ENCODE assay signal across 20 cellular contexts in the genomic region with DNA sequence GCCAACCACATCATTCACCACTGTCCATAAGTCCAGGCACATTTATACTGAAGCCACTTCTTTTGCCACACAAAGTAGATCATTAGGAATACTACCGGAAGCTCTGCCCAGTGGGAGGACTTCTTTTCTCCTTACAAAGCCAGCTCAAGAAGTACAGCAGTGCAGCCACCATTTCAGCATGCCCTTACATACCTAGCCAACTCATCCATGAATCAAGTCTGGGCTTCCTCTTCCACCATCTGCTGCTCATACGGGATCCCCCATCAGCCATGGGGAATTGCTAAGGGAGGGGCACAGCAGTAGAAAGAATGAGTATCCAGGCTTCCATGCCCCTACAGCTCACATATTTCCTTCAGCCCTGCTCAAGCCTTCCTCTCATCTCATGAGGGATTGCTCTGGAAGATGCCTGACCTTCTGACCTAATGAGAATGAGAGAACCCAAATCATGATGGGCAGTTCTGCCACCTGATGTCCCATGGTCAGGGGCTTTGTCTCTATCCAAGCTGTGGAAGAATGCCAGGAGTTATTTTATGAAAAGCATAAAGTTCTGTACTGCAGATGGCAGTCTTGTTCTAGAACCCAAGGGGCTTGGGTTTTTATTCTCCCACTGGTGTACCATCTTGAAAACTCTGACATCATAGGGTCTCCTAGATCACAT. TPM values are rescaled to one million over a fixed set of nuclear protein-coding genes. Genes with fewer than 3 reads are reported as not detected.
DNase-seq lines count a peak whose midpoint lies in the region; ATAC-seq, FAIRE-seq and TF ChIP-seq lines count a peak whose summit lies in the region.
"Had no signal": no experiment of that assay in that cellular context is flagged by ENCODE, and none has a peak within 500 bp of the region (broad histone marks: within the 10 kb centered on the region; RNA-seq: fewer than 3 reads in every experiment).

No MANE protein-coding gene starts in this region.

- no peak overlapping the region for H3K9ac ChIP-seq in astrocyte (ENCODE audit: low read length)

- no peak overlapping the region for H3K27ac ChIP-seq in astrocyte (ENCODE audit: low read depth, low read length)
- no peak overlapping the region for H3K27ac ChIP-seq in upper lobe of left lung

- H3K9me3 ChIP-seq in astrocyte (ENCODE audit: insufficient read depth, low read depth, low read length) (no peaks in the 10 kb centered on the region), upper lobe of left lung (no peaks in the 10 kb centered on the region)

- H3K79me2 ChIP-seq in astrocyte (ENCODE audit: insufficient read depth, low read length), result no peaks in the 10 kb centered on the region

- TF ChIP-seq EP300 in upper lobe of left lung (IDR thresholded peaks at IDR 0.05), result no peak

- TF ChIP-seq POLR2A in GM12891 (IDR thresholded peaks at IDR 0.05; ENCODE audit: low read depth, low read length), result peak; percentile 19; the same call in 1 of the 2 replicates
- no peak for TF ChIP-seq POLR2A in upper lobe of left lung (IDR thresholded peaks at IDR 0.05)

- no peak overlapping the region for H2AFZ ChIP-seq in astrocyte (ENCODE audit: low read depth, low read length)

- H3K4me3 ChIP-seq in astrocyte (ENCODE audit: insufficient read depth, low read depth, low read length) (no peak overlapping the region), upper lobe of left lung (no peak overlapping the region)

- H3K36me3 Mint-ChIP-seq in HFFc6 (ENCODE audit: low read depth) (peaks cover 49% of the 10 kb centered on the region), astrocyte (ENCODE audit: low read depth, unreplicated experiment) (peaks cover 27% of the 10 kb centered on the region)
- peaks cover 13% of the 10 kb centered on the region for H3K36me3 Mint-ChIP-seq in activated T-helper 1 cell treated with anti-CD3 and anti-CD28 coated beads, Interleukin-12 subunit alpha, Interleukin-12 subunit beta, Interleukin-2, Interleukin-4 antibody, amounts not matched to agents 30 ng/mL and 10 ng/mL and 1 ng/mL, durations not matched to agents 14 hours and 24 hours and 36 hours (ENCODE audit: low read depth)

- WGBS in upper lobe of left lung, 2 donors, result 80 to 96% methylated on average over 2 of the region's 2 CpGs

- H3K4me1 ChIP-seq in astrocyte (ENCODE audit: insufficient read depth, low read length) (peaks cover 39% of the 10 kb centered on the region), upper lobe of left lung (peaks cover 0 to 19% (median 10%) of the 10 kb centered on the region in 4 donors)

- no peak for ATAC-seq in upper lobe of left lung (ENCODE audit: low FRiP score in 2 of 2)

- TF ChIP-seq CTCF in HFFc6 (IDR thresholded peaks at IDR 0.05) (no peak), astrocyte (IDR thresholded peaks at IDR 0.05; ENCODE audit: insufficient read depth, low read depth, low read length) (no peak), upper lobe of left lung (IDR thresholded peaks at IDR 0.05) (no peak)

- no peak overlapping the region for H3K4me2 ChIP-seq in astrocyte (ENCODE audit: low read length)

- DNase-seq in GM12891 (ENCODE audit: insufficient read length, low spot score) (no peak), HFFc6 (no peak), astrocyte (ENCODE audit: low read depth) (no peak), fibroblast of peridontal ligament (ENCODE audit: extremely low read depth) (peak; percentile 29), DMS114 treated with DMSO at 0.1 percent for 48 hours (lab: John Stamatoyannopoulos, UW; ENCODE audit: unreplicated experiment) (no peak), upper lobe of left lung (no peak), SKM-1 treated with dmso at 0.1 percent for 144 hours (lab: John Stamatoyannopoulos, UW; ENCODE audit: unreplicated experiment) (no peak)
- no peak for DNase-seq in activated T-helper 1 cell treated with anti-CD3 and anti-CD28 coated beads, Interleukin-12 subunit alpha, Interleukin-12 subunit beta, Interleukin-2, Interleukin-4 antibody, amounts not matched to agents 30 ng/mL and 10 ng/mL and 1 ng/mL, durations not matched to agents 14 hours and 24 hours and 36 hours (ENCODE audit: low spot score)
- DNase-seq: CD4-positive, CD25-positive, alpha-beta regulatory T cell; DMS79 treated with DMSO at 0.1 percent for 48 hours; GF-D8; H7; KG1; NCI-H1092 treated with DMSO at 0.1 percent for 48 hours; NCI-H187; NCI-H774; SIG-M5 had no signal

- H3K27ac Mint-ChIP-seq in HFFc6, result peak overlapping the region; percentile 27
- H3K27ac Mint-ChIP-seq in astrocyte (ENCODE audit: unreplicated experiment), result peak overlapping the region; percentile 6
- H3K27ac Mint-ChIP-seq in activated T-helper 1 cell treated with anti-CD3 and anti-CD28 coated beads, Interleukin-12 subunit alpha, Interleukin-12 subunit beta, Interleukin-2, Interleukin-4 antibody, amounts not matched to agents 30 ng/mL and 10 ng/mL and 1 ng/mL, durations not matched to agents 14 hours and 24 hours and 36 hours, result no peak overlapping the region
- H3K27ac Mint-ChIP-seq: CD4-positive, CD25-positive, alpha-beta regulatory T cell had no signal

- H3K4me3 Mint-ChIP-seq in HFFc6 (no peak overlapping the region), astrocyte (ENCODE audit: unreplicated experiment) (no peak overlapping the region)
- no peak overlapping the region for H3K4me3 Mint-ChIP-seq in activated T-helper 1 cell treated with anti-CD3 and anti-CD28 coated beads, Interleukin-12 subunit alpha, Interleukin-12 subunit beta, Interleukin-2, Interleukin-4 antibody, amounts not matched to agents 30 ng/mL and 10 ng/mL and 1 ng/mL, durations not matched to agents 14 hours and 24 hours and 36 hours

- FAIRE-seq in GM12891 (lab: Jason Lieb, UNC), result no peak
- no peak for FAIRE-seq in astrocyte (lab: Jason Lieb, UNC)
- FAIRE-seq: HTR-8/SVneo had no signal

- H3K27me3 ChIP-seq in astrocyte (ENCODE audit: insufficient read depth, low read length), result no peaks in the 10 kb centered on the region
- no peaks in the 10 kb centered on the region for H3K27me3 ChIP-seq in upper lobe of left lung

- intact Hi-C loops in activated T-helper 1 cell treated with anti-CD3 and anti-CD28 coated beads, Interleukin-12 subunit alpha, Interleukin-12 subunit beta, Interleukin-2, Interleukin-4 antibody, amounts not matched to agents 30 ng/mL and 10 ng/mL and 1 ng/mL, durations not matched to agents 14 hours and 24 hours and 36 hours (cut with micrococcal nuclease), result loop anchor here (10.0 kb wide), 1 partner anchor 689 kb away; the partner anchor contains the start of gene HELLS

- H3K36me3 ChIP-seq in astrocyte (ENCODE audit: insufficient read depth, low read length), result no peaks in the 10 kb centered on the region
- H3K36me3 ChIP-seq in upper lobe of left lung, result peaks cover 0 to 80% (median 38%) of the 10 kb centered on the region in 4 donors

- H3K9me3 Mint-ChIP-seq in HFFc6 (peaks cover 30% of the 10 kb centered on the region), astrocyte (ENCODE audit: unreplicated experiment) (no peaks in the 10 kb centered on the region)
- peaks cover 6% of the 10 kb centered on the region for H3K9me3 Mint-ChIP-seq in activated T-helper 1 cell treated with anti-CD3 and anti-CD28 coated beads, Interleukin-12 subunit alpha, Interleukin-12 subunit beta, Interleukin-2, Interleukin-4 antibody, amounts not matched to agents 30 ng/mL and 10 ng/mL and 1 ng/mL, durations not matched to agents 14 hours and 24 hours and 36 hours

- no peaks in the 10 kb centered on the region for H4K20me1 ChIP-seq in astrocyte (ENCODE audit: insufficient read depth, low read length)

- peaks cover 79% of the 10 kb centered on the region for H3K4me1 Mint-ChIP-seq in HFFc6 (ENCODE audit: low read depth)
- peaks cover 53% of the 10 kb centered on the region for H3K4me1 Mint-ChIP-seq in astrocyte (ENCODE audit: low read depth, unreplicated experiment)
- H3K4me1 Mint-ChIP-seq in activated T-helper 1 cell treated with anti-CD3 and anti-CD28 coated beads, Interleukin-12 subunit alpha, Interleukin-12 subunit beta, Interleukin-2, Interleukin-4 antibody, amounts not matched to agents 30 ng/mL and 10 ng/mL and 1 ng/mL, durations not matched to agents 14 hours and 24 hours and 36 hours (ENCODE audit: low read depth), result peaks cover 35% of the 10 kb centered on the region

- H3K27me3 Mint-ChIP-seq in HFFc6 (ENCODE audit: insufficient read depth) (peaks cover 7% of the 10 kb centered on the region; the same call in 1 of the 2 replicates), astrocyte (ENCODE audit: low read depth, unreplicated experiment) (no peaks in the 10 kb centered on the region)
- H3K27me3 Mint-ChIP-seq in activated T-helper 1 cell treated with anti-CD3 and anti-CD28 coated beads, Interleukin-12 subunit alpha, Interleukin-12 subunit beta, Interleukin-2, Interleukin-4 antibody, amounts not matched to agents 30 ng/mL and 10 ng/mL and 1 ng/mL, durations not matched to agents 14 hours and 24 hours and 36 hours (ENCODE audit: insufficient read depth), result peaks cover 5% of the 10 kb centered on the region

TF ChIP-seq in GM12891, 5 proteins besides CTCF, POLR2A, EP300 and RAD21:
- TF ChIP-seq POU2F2 (IDR thresholded peaks at IDR 0.05; ENCODE audit: low read depth, low read length) (no peak), POLR2AphosphoS5 (IDR thresholded peaks at IDR 0.05; ENCODE audit: low read depth, low read length) (no peak), TAF1 (IDR thresholded peaks at IDR 0.05; ENCODE audit: low read depth, low read length) (no peak), PAX5 (IDR thresholded peaks at IDR 0.05; ENCODE audit: insufficient read depth, low read length, severe bottlenecking) (no peak), SPI1 (IDR thresholded peaks at IDR 0.05; ENCODE audit: low read depth, low read length) (no peak)

RNA-seq across cellular contexts. Expression of gene ACSM6, which starts 39.5 kb away (rescaled TPM):
- polyA plus RNA-seq in GM12891 (2012; ENCODE audit: low read depth, missing spikeins), result not detected
- not detected for total RNA-seq in HFFc6 (2021; fragmentation: NEBNext Ultra II Directional; extraction: Animal tissue kit (Norgen Biotek cat#: 25700))
- total RNA-seq in astrocyte (not detected in 2 replicates), upper lobe of left lung (not detected)
- total RNA-seq in activated T-helper 1 cell treated with anti-CD3 and anti-CD28 coated beads, Interleukin-12 subunit alpha, Interleukin-12 subunit beta, Interleukin-2, Interleukin-4 antibody, amounts not matched to agents 30 ng/mL and 10 ng/mL and 1 ng/mL, durations not matched to agents 14 hours and 24 hours and 36 hours, result not detected in 2 replicates
- total RNA-seq: CD4-positive, CD25-positive, alpha-beta regulatory T cell; H7; M059J; NCI-H460 had no signal
- polyA plus RNA-seq: CD4-positive, CD25-positive, alpha-beta regulatory T cell had no signal

RNA-seq across cellular contexts. Expression of gene PDLIM1, which starts 57.3 kb away (rescaled TPM):
- 569 TPM for polyA plus RNA-seq in GM12891 (2012; ENCODE audit: low read depth, missing spikeins)
- 100 to 1,000 TPM; 131 to 163 (median 154) TPM for total RNA-seq in HFFc6 (2021; fragmentation: NEBNext Ultra II Directional; extraction: Animal tissue kit (Norgen Biotek cat#: 25700))
- total RNA-seq in astrocyte (316 and 320 TPM in 2 replicates), upper lobe of left lung (100 to 1,000 TPM in 5 of 6 donors, 10 to 100 TPM in 1; 78.6 to 239 (median 178) TPM)
- 2.6 and 2.9 TPM in 2 replicates for total RNA-seq in activated T-helper 1 cell treated with anti-CD3 and anti-CD28 coated beads, Interleukin-12 subunit alpha, Interleukin-12 subunit beta, Interleukin-2, Interleukin-4 antibody, amounts not matched to agents 30 ng/mL and 10 ng/mL and 1 ng/mL, durations not matched to agents 14 hours and 24 hours and 36 hours

Comparison
In these comparisons a context has a peak if more than half of its experiments do, and no peak if none do; other contexts are left out.
1. RNA of gene PDLIM1, which starts 57.3 kb away (total RNA-seq): 316 to 320 TPM in astrocyte, 78.6 to 239 TPM in upper lobe of left lung and 131 to 163 TPM in HFFc6; 2.6 to 2.9 TPM in activated T-helper 1 cell treated with anti-CD3 and anti-CD28 coated beads, Interleukin-12 subunit alpha, Interleukin-12 subunit beta, Interleukin-2, Interleukin-4 antibody, amounts not matched to agents 30 ng/mL and 10 ng/mL and 1 ng/mL, durations not matched to agents 14 hours and 24 hours and 36 hours; every median in the first group is over 10 times any median in the second.